18 cellular contexts compared by ENCODE assay signal in genomic region chr4:108191269-108191914, GRCh38. TPM values are rescaled to one million over a fixed set of nuclear protein-coding genes. Genes with fewer than 3 reads are reported as not detected.
"Had no signal": no experiment of that assay in that cellular context is flagged by ENCODE, and none has a peak within 500 bp of the region (broad histone marks: within the 10 kb centered on the region; RNA-seq: fewer than 3 reads in every experiment).

No MANE protein-coding gene starts in this region.

- H3K36me3 Mint-ChIP-seq: activated CD8-positive, alpha-beta memory T cell treated with anti-CD3 and anti-CD28 coated beads, Interleukin-2, amount 10 ng/mL, durations not matched to agents 7 days and 5 days; WTC11 had no signal

- ATAC-seq: activated CD8-positive, alpha-beta memory T cell treated with anti-CD3 and anti-CD28 coated beads, Interleukin-2, amount 10 ng/mL, durations not matched to agents 7 days and 5 days; left lobe of liver; sciatic nerve; upper lobe of right lung; WTC11 had no signal

- DNase-seq: activated CD8-positive, alpha-beta memory T cell treated with anti-CD3 and anti-CD28 coated beads, Interleukin-2, amount 10 ng/mL, durations not matched to agents 7 days and 5 days; activated effector memory CD4-positive, alpha-beta T cell treated with Interleukin-2 at 50 U/mL for 16 hours; activated T-cell treated with anti-CD3 and anti-CD28 coated beads, Interleukin-2, amount 50 U/mL, for 1 hour; cerebellar nuclear complex; effector CD8-positive, alpha-beta T cell; foreskin fibroblast; hippocampal formation; midbrain; ovary; upper lobe of right lung had no signal

- H3K4me3 Mint-ChIP-seq: activated CD8-positive, alpha-beta memory T cell treated with anti-CD3 and anti-CD28 coated beads, Interleukin-2, amount 10 ng/mL, durations not matched to agents 7 days and 5 days; WTC11 had no signal

- H3K27me3 Mint-ChIP-seq: activated CD8-positive, alpha-beta memory T cell treated with anti-CD3 and anti-CD28 coated beads, Interleukin-2, amount 10 ng/mL, durations not matched to agents 7 days and 5 days had no signal

- H3K27ac Mint-ChIP-seq: activated CD8-positive, alpha-beta memory T cell treated with anti-CD3 and anti-CD28 coated beads, Interleukin-2, amount 10 ng/mL, durations not matched to agents 7 days and 5 days; WTC11 had no signal

- FAIRE-seq: endothelial cell of umbilical vein, keratinocyte, TTC549 had no signal

- H3K4me1 Mint-ChIP-seq: activated CD8-positive, alpha-beta memory T cell treated with anti-CD3 and anti-CD28 coated beads, Interleukin-2, amount 10 ng/mL, durations not matched to agents 7 days and 5 days had no signal

RNA-seq across cellular contexts. Expression of gene LEF1, which starts 22.7 kb away (rescaled TPM):
- total RNA-seq: ascending aorta, pulmonary artery endothelial cell had no signal
- polyA plus RNA-seq: endothelial cell of umbilical vein had no signal
